In genomic region chr4:173052439-173052838, GRCh38 we compare ENCODE assay signal across 1 cellular context.
TF ChIP-seq lines count a peak whose summit lies in the region.

No MANE protein-coding gene starts in this region.

TF ChIP-seq in A549, 52 proteins besides CTCF, POLR2A, EP300 and RAD21 (continued from another document):
- TF ChIP-seq HMGXB4 (CRISPR knock-in tag; IDR thresholded peaks at IDR 0.05; ENCODE audit: borderline replicate concordance) (no peak), HEYL (CRISPR knock-in tag; IDR thresholded peaks at IDR 0.05) (no peak)
